ENCODE assay signal across 8 cellular contexts in genomic region chr5:115599502-115599901, GRCh38. TPM values are rescaled to one million over a fixed set of nuclear protein-coding genes. Genes with fewer than 3 reads are reported as not detected.
DNase-seq lines count a peak whose midpoint lies in the region; ATAC-seq, FAIRE-seq and TF ChIP-seq lines count a peak whose summit lies in the region.

No MANE protein-coding gene starts in this region.

- no peaks in the 10 kb centered on the region for H3K9me3 Mint-ChIP-seq in activated CD4-positive, alpha-beta memory T cell treated with anti-CD3 and anti-CD28 coated beads, Interleukin-2, amount 10 ng/mL, durations not matched to agents 7 days and 5 days
- H3K9me3 Mint-ChIP-seq in stimulated activated naive CD8-positive, alpha-beta T cell treated with anti-CD3 and anti-CD28 coated beads, Interleukin-15, amount 100 ng/mL, for 72 hours: no peaks in the 10 kb centered on the region

- peaks cover 12% of the 10 kb centered on the region for H3K36me3 Mint-ChIP-seq in activated CD4-positive, alpha-beta memory T cell treated with anti-CD3 and anti-CD28 coated beads, Interleukin-2, amount 10 ng/mL, durations not matched to agents 7 days and 5 days (ENCODE audit: low read depth)

- POLR2A ChIA-PET in activated CD4-positive, alpha-beta memory T cell treated with anti-CD3 and anti-CD28 coated beads, Interleukin-2, amount 10 ng/mL, durations not matched to agents 7 days and 5 days (lab: Charles Lee): no interaction called here

- H3K4me3 ChIP-seq in fibroblast of the aortic adventitia (ENCODE audit: low read depth, low read length): peak overlapping the region; percentile 26

- peak; percentile 25 for ATAC-seq in GM19463 (IDR thresholded peaks at IDR 0.05; ENCODE audit: unreplicated experiment)
- no peak for ATAC-seq in stimulated activated naive CD8-positive, alpha-beta T cell treated with anti-CD3 and anti-CD28 coated beads, Interleukin-15, amount 100 ng/mL, for 72 hours

- no peak for FAIRE-seq in HTR-8/SVneo (lab: Jason Lieb, UNC)

- peak; percentile 61 for DNase-seq in AG20443 (ENCODE audit: low spot score)
- DNase-seq in HTR-8/SVneo (ENCODE audit: insufficient read length, low spot score): peak; percentile 21
- DNase-seq in fibroblast of the aortic adventitia (ENCODE audit: low read depth): peak; percentile 70
- peak; percentile 27 for DNase-seq in stromal cell of bone marrow (ENCODE audit: low read depth)
- DNase-seq in activated CD4-positive, alpha-beta memory T cell treated with anti-CD3 and anti-CD28 coated beads, Interleukin-2, amount 10 ng/mL, durations not matched to agents 7 days and 5 days: no peak
- DNase-seq in stimulated activated naive CD8-positive, alpha-beta T cell treated with anti-CD3 and anti-CD28 coated beads, Interleukin-15, amount 100 ng/mL, for 72 hours: no peak
- DNase-seq in activated naive CD4-positive, alpha-beta T cell (lab: John Stamatoyannopoulos, UW): no peak

- CTCF ChIA-PET in activated CD4-positive, alpha-beta memory T cell treated with anti-CD3 and anti-CD28 coated beads, Interleukin-2, amount 10 ng/mL, durations not matched to agents 7 days and 5 days (lab: Charles Lee): no interaction called here

- peaks cover 26% of the 10 kb centered on the region for H3K4me1 Mint-ChIP-seq in activated CD4-positive, alpha-beta memory T cell treated with anti-CD3 and anti-CD28 coated beads, Interleukin-2, amount 10 ng/mL, durations not matched to agents 7 days and 5 days
- H3K4me1 Mint-ChIP-seq in stimulated activated naive CD8-positive, alpha-beta T cell treated with anti-CD3 and anti-CD28 coated beads, Interleukin-15, amount 100 ng/mL, for 72 hours: peaks cover 39% of the 10 kb centered on the region

- no peak overlapping the region for H3K4me3 Mint-ChIP-seq in activated CD4-positive, alpha-beta memory T cell treated with anti-CD3 and anti-CD28 coated beads, Interleukin-2, amount 10 ng/mL, durations not matched to agents 7 days and 5 days
- no peak overlapping the region for H3K4me3 Mint-ChIP-seq in stimulated activated naive CD8-positive, alpha-beta T cell treated with anti-CD3 and anti-CD28 coated beads, Interleukin-15, amount 100 ng/mL, for 72 hours

- H3K27me3 Mint-ChIP-seq in activated CD4-positive, alpha-beta memory T cell treated with anti-CD3 and anti-CD28 coated beads, Interleukin-2, amount 10 ng/mL, durations not matched to agents 7 days and 5 days: no peaks in the 10 kb centered on the region
- H3K27me3 Mint-ChIP-seq in stimulated activated naive CD8-positive, alpha-beta T cell treated with anti-CD3 and anti-CD28 coated beads, Interleukin-15, amount 100 ng/mL, for 72 hours: no peaks in the 10 kb centered on the region

- H3K27ac Mint-ChIP-seq in activated CD4-positive, alpha-beta memory T cell treated with anti-CD3 and anti-CD28 coated beads, Interleukin-2, amount 10 ng/mL, durations not matched to agents 7 days and 5 days: no peak overlapping the region
- H3K27ac Mint-ChIP-seq in stimulated activated naive CD8-positive, alpha-beta T cell treated with anti-CD3 and anti-CD28 coated beads, Interleukin-15, amount 100 ng/mL, for 72 hours: peak overlapping the region in 1 of 2 donors; percentile 8

- TF ChIP-seq CTCF in fibroblast of the aortic adventitia (IDR thresholded peaks at IDR 0.05; ENCODE audit: insufficient read depth, low read length): no peak

RNA-seq across cellular contexts. Expression of gene TICAM2, which starts 2.8 kb away (rescaled TPM):
- 9.1 and 19.1 TPM in 2 replicates for total RNA-seq in fibroblast of the aortic adventitia (ENCODE audit: low replicate concordance)
- total RNA-seq in activated CD4-positive, alpha-beta memory T cell treated with anti-CD3 and anti-CD28 coated beads, Interleukin-2, amount 10 ng/mL, durations not matched to agents 7 days and 5 days: 1 to 10 TPM; 1.8 to 2.5 TPM

RNA-seq across cellular contexts. Expression of gene TMED7, which starts 26.3 kb away (rescaled TPM):
- 30.5 and 181 TPM in 2 replicates for total RNA-seq in fibroblast of the aortic adventitia (ENCODE audit: low replicate concordance)
- 10 to 100 TPM; 52.7 to 55.6 TPM for total RNA-seq in activated CD4-positive, alpha-beta memory T cell treated with anti-CD3 and anti-CD28 coated beads, Interleukin-2, amount 10 ng/mL, durations not matched to agents 7 days and 5 days

RNA-seq across cellular contexts. Expression of gene FEM1C, which starts 54.9 kb away (rescaled TPM):
- 9.4 and 31.7 TPM in 2 replicates for total RNA-seq in fibroblast of the aortic adventitia (ENCODE audit: low replicate concordance)
- 10 to 100 TPM; 16.8 to 17.0 TPM for total RNA-seq in activated CD4-positive, alpha-beta memory T cell treated with anti-CD3 and anti-CD28 coated beads, Interleukin-2, amount 10 ng/mL, durations not matched to agents 7 days and 5 days

Comparison
In these comparisons a context has a peak if more than half of its experiments do, and no peak if none do; other contexts are left out.
1. DNase-seq: peak in AG20443 (single experiment), HTR-8/SVneo (single experiment), fibroblast of the aortic adventitia (single experiment) and stromal cell of bone marrow (single experiment); none in activated CD4-positive, alpha-beta memory T cell treated with anti-CD3 and anti-CD28 coated beads, Interleukin-2, amount 10 ng/mL, durations not matched to agents 7 days and 5 days (single experiment), stimulated activated naive CD8-positive, alpha-beta T cell treated with anti-CD3 and anti-CD28 coated beads, Interleukin-15, amount 100 ng/mL, for 72 hours (0 of 2) and activated naive CD4-positive, alpha-beta T cell (0 of 4).